ENCODE assay signal across 34 cellular contexts in the genomic region with DNA sequence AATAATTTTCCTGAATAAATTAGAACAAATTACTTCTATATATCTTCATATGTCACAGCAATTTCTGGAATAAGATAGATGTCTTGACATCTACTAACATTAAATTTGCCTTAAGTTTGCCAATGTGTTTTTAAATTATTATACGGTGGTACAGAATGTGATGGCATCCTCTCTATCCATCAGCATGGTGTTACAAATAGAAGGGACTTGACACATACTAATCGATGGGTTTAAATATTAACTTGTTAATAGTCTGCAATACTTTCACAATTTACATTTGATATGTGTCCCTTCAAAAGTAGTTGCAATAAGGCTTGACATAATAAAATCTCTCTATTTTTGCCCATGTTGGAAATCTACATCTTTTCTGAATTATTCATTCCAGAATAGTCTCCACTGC.
"Had no signal": no experiment of that assay in that cellular context is flagged by ENCODE, and none has a peak within 500 bp of the region (broad histone marks: within the 10 kb centered on the region; RNA-seq: fewer than 3 reads in every experiment).

No MANE protein-coding gene starts in this region.

- H3K9me3 ChIP-seq: MG63 had no signal

- DNase-seq: Karpas-422, Kasumi-1, MG63, MM.1S, MV-4-11, NCI-H1048, NCI-H1092, NCI-H1092 treated with DMSO at 0.1 percent for 48 hours, NCI-H1105, NCI-H1105 treated with DMSO at 0.1 percent for 48 hours, NCI-H1417, NCI-H1417 treated with DMSO at 0.1 percent for 48 hours, NCI-H1436, NCI-H1436 treated with DMSO at 0.1 percent for 48 hours, NCI-H146, NCI-H1694, NCI-H1694 treated with DMSO at 0.1 percent for 48 hours, NCI-H187, NCI-H187 treated with DMSO at 0.1 percent for 48 hours, NCI-H1930, NCI-H2029, NCI-H2029 treated with DMSO at 0.1 percent for 48 hours, NCI-H2081, NCI-H2081 treated with DMSO at 0.1 percent for 48 hours, NCI-H2107, NCI-H2171, NCI-H2171 treated with DMSO at 0.1 percent for 48 hours, NCI-H2227 treated with DMSO at 0.1 percent for 48 hours, NCI-H226, NCI-H345, NCI-H446, NCI-H446 treated with DMSO at 0.1 percent for 48 hours, NCI-H510A, NCI-H510A treated with DMSO at 0.1 percent for 48 hours had no signal

- H3K36me3 ChIP-seq: MG63 had no signal

- H3K27me3 ChIP-seq: MG63 had no signal

- H3K4me3 ChIP-seq: MG63 had no signal
